ENCODE assay signal across 23 cellular contexts in genomic region chr2:206615417-206616089, GRCh38. TPM values are rescaled to one million over a fixed set of nuclear protein-coding genes. Genes with fewer than 3 reads are reported as not detected.
A peak's percentile ranks its signal among the peaks of the same experiment; 100 is the strongest.
DNase-seq lines count a peak whose midpoint lies in the region; ATAC-seq and TF ChIP-seq lines count a peak whose summit lies in the region.
"Had no signal": no experiment of that assay in that cellular context is flagged by ENCODE, and none has a peak within 500 bp of the region (broad histone marks: within the 10 kb centered on the region; RNA-seq: fewer than 3 reads in every experiment).

No MANE protein-coding gene starts in this region.

- 80 to 84% (median 84%) methylated on average over 7 of the region's 7 CpGs for WGBS in psoas muscle, 3 donors

- H3K27me3 ChIP-seq in brain microvascular endothelial cell (replicated peaks) (no peaks in the 10 kb centered on the region), osteoblast (ENCODE audit: insufficient read depth, low read length) (no peaks in the 10 kb centered on the region), psoas muscle (ENCODE audit: insufficient read depth in 3 of 3, low read length in 2 of 3) (no peaks in the 10 kb centered on the region)

- H3K4me3 Mint-ChIP-seq in effector memory CD8-positive, alpha-beta T cell, result no peak overlapping the region
- H3K4me3 Mint-ChIP-seq: CD8-positive, alpha-beta T cell; T-cell had no signal

- peaks cover 0 to 1% of the 10 kb centered on the region in 2 donors for H3K9me3 Mint-ChIP-seq in effector memory CD8-positive, alpha-beta T cell
- H3K9me3 Mint-ChIP-seq: CD8-positive, alpha-beta T cell; T-cell had no signal

- H3K4me2 ChIP-seq in osteoblast (ENCODE audit: insufficient read depth, low read length), result no peak overlapping the region
- H3K4me2 ChIP-seq: SK-N-SH had no signal

- no peak overlapping the region for H3K27ac Mint-ChIP-seq in effector memory CD8-positive, alpha-beta T cell
- H3K27ac Mint-ChIP-seq: CD8-positive, alpha-beta T cell; T-cell had no signal

- TF ChIP-seq CTCF in brain microvascular endothelial cell (IDR thresholded peaks at IDR 0.05; ENCODE audit: low read depth, low read length, missing control alignments), result peak; percentile 4
- no peak for TF ChIP-seq CTCF in osteoblast (IDR thresholded peaks at IDR 0.05; ENCODE audit: extremely low read depth, low read depth, low read length)
- no peak for TF ChIP-seq CTCF in psoas muscle (IDR thresholded peaks at IDR 0.05)

- H2AFZ ChIP-seq in osteoblast (ENCODE audit: low read length), result no peak overlapping the region

- H3K79me2 ChIP-seq in osteoblast (ENCODE audit: insufficient read depth, low read length), result no peaks in the 10 kb centered on the region

- ATAC-seq in psoas muscle, result no peak
- no peak for ATAC-seq in effector memory CD8-positive, alpha-beta T cell (replicated peaks)
- ATAC-seq: CD8-positive, alpha-beta T cell; T-cell had no signal

- H3K4me3 ChIP-seq in brain microvascular endothelial cell (ENCODE audit: low read depth, low read length), result no peak overlapping the region
- no peak overlapping the region for H3K4me3 ChIP-seq in osteoblast (ENCODE audit: insufficient read depth, low read length)
- no peak overlapping the region for H3K4me3 ChIP-seq in psoas muscle

- H3K9me3 ChIP-seq in osteoblast (ENCODE audit: low read depth, low read length) (no peaks in the 10 kb centered on the region), psoas muscle (no peaks in the 10 kb centered on the region)
- H3K9me3 ChIP-seq: SK-N-SH had no signal

- DNase-seq in DMS53 (lab: John Stamatoyannopoulos, UW) (peak; percentile 48), DMS53 treated with DMSO at 0.1 percent for 48 hours (lab: John Stamatoyannopoulos, UW; ENCODE audit: unreplicated experiment) (no peak), OCI-M1 (lab: John Stamatoyannopoulos, UW) (peak; percentile 30), brain microvascular endothelial cell (no peak), osteoblast (ENCODE audit: insufficient read length, low spot score, missing footprints) (peak; percentile 15), psoas muscle (no peak), anterior cingulate cortex (lab: John Stamatoyannopoulos, UW) (no peak)
- DNase-seq in effector memory CD8-positive, alpha-beta T cell, result no peak
- DNase-seq: CD8-positive, alpha-beta T cell; GOT3; NCI-H1105 treated with DMSO at 0.1 percent for 48 hours; NCI-H1694 treated with DMSO at 0.1 percent for 48 hours; NCI-H2107; NK-92 treated with Interleukin-12 subunit alpha and Interleukin-12 subunit beta, amount 100 ng/mL, for 24 hours; SK-N-SH; T-cell had no signal

- no peaks in the 10 kb centered on the region for H3K4me1 Mint-ChIP-seq in effector memory CD8-positive, alpha-beta T cell (ENCODE audit: low read depth in 2 of 2)
- H3K4me1 Mint-ChIP-seq: T-cell had no signal

- H3K36me3 ChIP-seq in brain microvascular endothelial cell (replicated peaks) (no peaks in the 10 kb centered on the region), osteoblast (ENCODE audit: insufficient read depth, low read length) (no peaks in the 10 kb centered on the region), psoas muscle (ENCODE audit: insufficient read depth in 1 of 2, low read depth in 1 of 2) (no peaks in the 10 kb centered on the region)

- no peaks in the 10 kb centered on the region for H3K4me1 ChIP-seq in osteoblast (ENCODE audit: insufficient read depth, low read length)
- no peaks in the 10 kb centered on the region for H3K4me1 ChIP-seq in psoas muscle

- in situ Hi-C loops in brain microvascular endothelial cell (cut with HindIII; ENCODE audit: low pct_ligation_motif_present, low sequenced_read_pairs), result no loop called here

- no peaks in the 10 kb centered on the region for H4K20me1 ChIP-seq in osteoblast (ENCODE audit: insufficient read depth, low read length)

- H3K36me3 Mint-ChIP-seq in effector memory CD8-positive, alpha-beta T cell (ENCODE audit: insufficient read depth), result no peaks in the 10 kb centered on the region
- H3K36me3 Mint-ChIP-seq: CD8-positive, alpha-beta T cell; T-cell had no signal

- intact Hi-C loops in psoas muscle (cut with DNase I), result no loop called here

- H3K27me3 Mint-ChIP-seq in effector memory CD8-positive, alpha-beta T cell, result no peaks in the 10 kb centered on the region

- H3K27ac ChIP-seq in brain microvascular endothelial cell (no peak overlapping the region), osteoblast (ENCODE audit: low read depth, low read length) (no peak overlapping the region), psoas muscle (no peak overlapping the region)
- H3K27ac ChIP-seq: 22Rv1 had no signal

RNA-seq across cellular contexts. Expression of gene FAM237A, which starts 26.7 kb away (rescaled TPM):
- total RNA-seq in osteoblast (not detected in 2 replicates), psoas muscle (not detected)
- not detected for polyA plus RNA-seq in psoas muscle
- total RNA-seq: CD8-positive, alpha-beta T cell; Daoy; HT-29; IMR-90; LHCN-M2; OCI-LY7; T-cell had no signal
- polyA plus RNA-seq: BJ, IMR-90, SK-N-SH had no signal

Comparison
In these comparisons a context has a peak if more than half of its experiments do, and no peak if none do; other contexts are left out.
1. DNase-seq: peak in DMS53 (single experiment), OCI-M1 (single experiment) and osteoblast (single experiment); none in DMS53 treated with DMSO at 0.1 percent for 48 hours (single experiment), brain microvascular endothelial cell (single experiment), psoas muscle (0 of 2), anterior cingulate cortex (0 of 58) and effector memory CD8-positive, alpha-beta T cell (0 of 3).